Comparison of ENCODE assay signal across 1 cellular context in the genomic region with DNA sequence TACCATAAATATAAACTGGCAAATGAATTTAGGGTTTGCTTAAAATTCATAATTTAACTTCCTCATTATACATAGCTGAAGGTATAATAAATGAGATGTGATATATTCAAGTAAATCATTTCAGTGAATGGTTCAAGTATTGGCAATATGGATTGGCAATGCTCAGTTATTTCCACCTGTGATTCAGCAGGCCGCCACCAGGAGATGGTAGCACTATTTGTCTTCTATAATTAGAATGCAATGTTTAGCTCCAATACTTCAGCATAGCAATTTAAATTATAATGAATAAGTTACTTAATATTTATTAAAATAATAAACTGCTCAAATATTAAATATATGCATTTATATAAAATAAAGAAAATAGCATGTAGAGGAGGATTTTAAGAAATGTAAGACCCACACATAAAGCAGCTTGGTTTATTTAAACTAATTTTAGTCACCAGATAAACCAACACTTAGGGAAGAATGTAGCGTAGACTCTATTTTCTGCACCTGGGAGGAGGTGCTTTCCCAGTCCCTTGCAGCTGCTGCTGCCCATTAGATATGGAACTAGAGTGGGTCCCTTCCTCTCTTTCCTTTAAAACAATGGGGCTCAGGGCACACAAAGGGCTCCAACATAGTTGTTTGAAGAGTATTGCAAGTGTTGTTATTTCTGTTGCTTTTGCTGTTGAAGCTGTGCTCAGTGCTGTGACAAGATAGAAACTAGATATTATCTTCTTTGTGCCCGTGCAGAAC.
TF ChIP-seq lines count a peak whose summit lies in the region.

No MANE protein-coding gene starts in this region.

TF ChIP-seq in SK-N-SH treated with all-trans-retinoic acid at 6 μM for 48 hours, 23 proteins besides CTCF, POLR2A, EP300 and RAD21 (continued from another document):
- TF ChIP-seq, protein P1, sequence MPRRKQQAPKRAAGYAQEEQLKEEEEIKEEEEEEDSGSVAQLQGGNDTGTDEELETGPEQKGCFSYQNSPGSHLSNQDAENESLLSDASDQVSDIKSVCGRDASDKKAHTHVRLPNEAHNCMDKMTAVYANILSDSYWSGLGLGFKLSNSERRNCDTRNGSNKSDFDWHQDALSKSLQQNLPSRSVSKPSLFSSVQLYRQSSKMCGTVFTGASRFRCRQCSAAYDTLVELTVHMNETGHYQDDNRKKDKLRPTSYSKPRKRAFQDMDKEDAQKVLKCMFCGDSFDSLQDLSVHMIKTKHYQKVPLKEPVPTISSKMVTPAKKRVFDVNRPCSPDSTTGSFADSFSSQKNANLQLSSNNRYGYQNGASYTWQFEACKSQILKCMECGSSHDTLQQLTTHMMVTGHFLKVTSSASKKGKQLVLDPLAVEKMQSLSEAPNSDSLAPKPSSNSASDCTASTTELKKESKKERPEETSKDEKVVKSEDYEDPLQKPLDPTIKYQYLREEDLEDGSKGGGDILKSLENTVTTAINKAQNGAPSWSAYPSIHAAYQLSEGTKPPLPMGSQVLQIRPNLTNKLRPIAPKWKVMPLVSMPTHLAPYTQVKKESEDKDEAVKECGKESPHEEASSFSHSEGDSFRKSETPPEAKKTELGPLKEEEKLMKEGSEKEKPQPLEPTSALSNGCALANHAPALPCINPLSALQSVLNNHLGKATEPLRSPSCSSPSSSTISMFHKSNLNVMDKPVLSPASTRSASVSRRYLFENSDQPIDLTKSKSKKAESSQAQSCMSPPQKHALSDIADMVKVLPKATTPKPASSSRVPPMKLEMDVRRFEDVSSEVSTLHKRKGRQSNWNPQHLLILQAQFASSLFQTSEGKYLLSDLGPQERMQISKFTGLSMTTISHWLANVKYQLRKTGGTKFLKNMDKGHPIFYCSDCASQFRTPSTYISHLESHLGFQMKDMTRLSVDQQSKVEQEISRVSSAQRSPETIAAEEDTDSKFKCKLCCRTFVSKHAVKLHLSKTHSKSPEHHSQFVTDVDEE (CRISPR knock-in tag; IDR thresholded peaks at IDR 0.05): no peak
- TF ChIP-seq, protein P2, sequence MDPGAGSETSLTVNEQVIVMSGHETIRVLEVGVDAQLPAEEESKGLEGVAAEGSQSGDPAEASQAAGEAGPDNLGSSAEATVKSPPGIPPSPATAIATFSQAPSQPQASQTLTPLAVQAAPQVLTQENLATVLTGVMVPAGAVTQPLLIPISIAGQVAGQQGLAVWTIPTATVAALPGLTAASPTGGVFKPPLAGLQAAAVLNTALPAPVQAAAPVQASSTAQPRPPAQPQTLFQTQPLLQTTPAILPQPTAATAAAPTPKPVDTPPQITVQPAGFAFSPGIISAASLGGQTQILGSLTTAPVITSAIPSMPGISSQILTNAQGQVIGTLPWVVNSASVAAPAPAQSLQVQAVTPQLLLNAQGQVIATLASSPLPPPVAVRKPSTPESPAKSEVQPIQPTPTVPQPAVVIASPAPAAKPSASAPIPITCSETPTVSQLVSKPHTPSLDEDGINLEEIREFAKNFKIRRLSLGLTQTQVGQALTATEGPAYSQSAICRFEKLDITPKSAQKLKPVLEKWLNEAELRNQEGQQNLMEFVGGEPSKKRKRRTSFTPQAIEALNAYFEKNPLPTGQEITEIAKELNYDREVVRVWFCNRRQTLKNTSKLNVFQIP (CRISPR knock-in tag; IDR thresholded peaks at IDR 0.05; ENCODE audit: borderline replicate concordance, low read depth): no peak
- TF ChIP-seq BACH2 (CRISPR knock-in tag; IDR thresholded peaks at IDR 0.05; ENCODE audit: borderline replicate concordance): no peak
TF ChIP-seq in SK-N-SH treated with all-trans-retinoic acid at 6 μM for 48 hours: peak in this region for 0.
